In genomic region chr12:55852740-55853139, GRCh38 we compare ENCODE assay signal across 1 cellular context.
TF ChIP-seq lines count a peak whose summit lies in the region.

No MANE protein-coding gene starts in this region.

TF ChIP-seq in K562, 482 proteins besides CTCF, POLR2A, EP300 and RAD21:
- TF ChIP-seq, protein P1, sequence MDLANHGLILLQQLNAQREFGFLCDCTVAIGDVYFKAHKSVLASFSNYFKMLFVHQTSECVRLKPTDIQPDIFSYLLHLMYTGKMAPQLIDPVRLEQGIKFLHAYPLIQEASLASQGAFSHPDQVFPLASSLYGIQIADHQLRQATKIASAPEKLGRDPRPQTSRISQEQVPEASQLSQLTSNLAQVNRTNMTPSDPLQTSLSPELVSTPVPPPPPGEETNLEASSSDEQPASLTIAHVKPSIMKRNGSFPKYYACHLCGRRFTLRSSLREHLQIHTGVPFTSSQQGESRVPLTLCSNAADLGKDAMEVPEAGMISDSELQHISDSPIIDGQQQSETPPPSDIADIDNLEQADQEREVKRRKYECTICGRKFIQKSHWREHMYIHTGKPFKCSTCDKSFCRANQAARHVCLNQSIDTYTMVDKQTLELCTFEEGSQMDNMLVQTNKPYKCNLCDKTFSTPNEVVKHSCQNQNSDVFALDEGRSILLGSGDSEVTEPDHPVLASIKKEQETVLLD (IDR thresholded peaks at IDR 0.05), result peak; percentile 63; the same call in 1 of the 2 replicates
- TF ChIP-seq ZNF639 (CRISPR knock-in tag; conservative IDR thresholded peaks at IDR 0.05 in 1 of 2, IDR thresholded peaks at IDR 0.05 in 1 of 2) (no peak), MTA1 (IDR thresholded peaks at IDR 0.05; ENCODE audit: borderline replicate concordance) (peak; percentile 56; the same call in 1 of the 2 replicates), GATA2 (CRISPR knock-in tag; IDR thresholded peaks at IDR 0.05) (peak; percentile 83), TCF7L2 (IDR thresholded peaks at IDR 0.05; ENCODE audit: low read depth, low read length) (no peak), GATAD2B (IDR thresholded peaks at IDR 0.05; ENCODE audit: borderline replicate concordance) (peak; percentile 59; the same call in 1 of the 2 replicates), BCL6 (CRISPR knock-in tag; IDR thresholded peaks at IDR 0.05) (no peak)
- TF ChIP-seq, protein P2, sequence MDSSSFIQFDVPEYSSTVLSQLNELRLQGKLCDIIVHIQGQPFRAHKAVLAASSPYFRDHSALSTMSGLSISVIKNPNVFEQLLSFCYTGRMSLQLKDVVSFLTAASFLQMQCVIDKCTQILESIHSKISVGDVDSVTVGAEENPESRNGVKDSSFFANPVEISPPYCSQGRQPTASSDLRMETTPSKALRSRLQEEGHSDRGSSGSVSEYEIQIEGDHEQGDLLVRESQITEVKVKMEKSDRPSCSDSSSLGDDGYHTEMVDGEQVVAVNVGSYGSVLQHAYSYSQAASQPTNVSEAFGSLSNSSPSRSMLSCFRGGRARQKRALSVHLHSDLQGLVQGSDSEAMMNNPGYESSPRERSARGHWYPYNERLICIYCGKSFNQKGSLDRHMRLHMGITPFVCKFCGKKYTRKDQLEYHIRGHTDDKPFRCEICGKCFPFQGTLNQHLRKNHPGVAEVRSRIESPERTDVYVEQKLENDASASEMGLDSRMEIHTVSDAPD (CRISPR knock-in tag; IDR thresholded peaks at IDR 0.05), result no peak
TF ChIP-seq in K562: peak in this region for 4.
